ENCODE assay signal across 22 cellular contexts in genomic region chr5:16866220-16866619, GRCh38.
DNase-seq lines count a peak whose midpoint lies in the region; ATAC-seq and TF ChIP-seq lines count a peak whose summit lies in the region.
"Had no signal": no experiment of that assay in that cellular context is flagged by ENCODE, and none has a peak within 500 bp of the region (broad histone marks: within the 10 kb centered on the region; RNA-seq: fewer than 3 reads in every experiment).

No MANE protein-coding gene starts in this region.

- H3K9ac ChIP-seq in SK-N-MC (ENCODE audit: insufficient read length) = no peak overlapping the region

- TF ChIP-seq POLR2A in tibial nerve (IDR thresholded peaks at IDR 0.05) = no peak

- DNase-seq in NCI-H82 (lab: John Stamatoyannopoulos, UW) (peak; percentile 8), NCI-H82 treated with DMSO at 0.1 percent for 48 hours (lab: John Stamatoyannopoulos, UW; ENCODE audit: unreplicated experiment) (no peak), SK-N-MC (ENCODE audit: low read depth, low spot score) (no peak), ascending aorta (ENCODE audit: low spot score in 2 of 2) (no peak), left lobe of liver (ENCODE audit: low spot score) (no peak), tibial nerve (ENCODE audit: low spot score in 2 of 2) (no peak)
- DNase-seq: ACHN; activated CD4-positive, alpha-beta T cell treated with anti-CD3 and anti-CD28 coated beads, Interleukin-2, amount 10 ng/mL, durations not matched to agents 24 days and 14 days; activated naive CD8-positive, alpha-beta T cell treated with anti-CD3 and anti-CD28 coated beads for 36 hours; heart right ventricle; left ventricle myocardium superior; MM.1S; nucleus accumbens; right cardiac atrium; Right ventricle myocardium superior; stimulated activated CD4-positive, alpha-beta T cell treated with anti-CD3 and anti-CD28 coated beads, Interleukin-15, amount 100 ng/mL, for 24 hours; T-helper 1 cell; uterus had no signal

- ATAC-seq in left lobe of liver (no peak), GM19455 (IDR thresholded peaks at IDR 0.05; ENCODE audit: unreplicated experiment) (no peak)
- ATAC-seq: activated T-helper 17 cell treated with anti-CD3 and anti-CD28 coated beads, Interleukin-2, amount 50 U/mL, for 72 hours; K562 had no signal

- WGBS in mesodermal cell (ENCODE audit: insufficient coverage in 2 of 2), 2 experiments = 87 to 93% methylated on average over 6 to 7 of the region's 7 CpGs
- 86 to 89% methylated on average over 7 of the region's 7 CpGs for WGBS in tibial nerve, 2 donors

- H3K4me3 ChIP-seq in SK-N-MC = no peak overlapping the region
- no peak overlapping the region for H3K4me3 ChIP-seq in mesodermal cell (ENCODE audit: extremely low read depth, insufficient read depth, low read length, poor library complexity, severe bottlenecking)
- H3K4me3 ChIP-seq in ascending aorta = no peak overlapping the region
- H3K4me3 ChIP-seq in tibial nerve = no peak overlapping the region
- H3K4me3 ChIP-seq: heart right ventricle, K562, uterus had no signal

- H3K27me3 ChIP-seq in ascending aorta = no peaks in the 10 kb centered on the region
- H3K27me3 ChIP-seq in tibial nerve = peaks cover 0 to 2% of the 10 kb centered on the region in 2 donors
- H3K27me3 ChIP-seq: heart right ventricle, uterus had no signal

- H3K27ac ChIP-seq in SK-N-MC = peak overlapping the region; percentile 29
- H3K27ac ChIP-seq in mesodermal cell (ENCODE audit: low read depth, low read length, severe bottlenecking) = peak overlapping the region; percentile 41
- H3K27ac ChIP-seq in ascending aorta = peak overlapping the region in 1 of 2 donors; percentile 55
- no peak overlapping the region for H3K27ac ChIP-seq in tibial nerve
- H3K27ac ChIP-seq: heart right ventricle, uterus had no signal

- peaks cover 81% of the 10 kb centered on the region for H3K36me3 ChIP-seq in SK-N-MC (ENCODE audit: insufficient read depth, low read length)
- peaks cover 75% of the 10 kb centered on the region for H3K36me3 ChIP-seq in mesodermal cell (ENCODE audit: control insufficient read depth, insufficient read depth, low read length)
- no peaks in the 10 kb centered on the region for H3K36me3 ChIP-seq in ascending aorta
- no peaks in the 10 kb centered on the region for H3K36me3 ChIP-seq in tibial nerve
- H3K36me3 ChIP-seq: heart right ventricle, uterus had no signal

- no peak for TF ChIP-seq EP300 in tibial nerve (IDR thresholded peaks at IDR 0.05)

- intact Hi-C loops in ascending aorta (cut with DNase I) = no loop called here

- TF ChIP-seq CTCF in ascending aorta (IDR thresholded peaks at IDR 0.05) (no peak), tibial nerve (IDR thresholded peaks at IDR 0.05) (no peak)

- H3K9me3 ChIP-seq in SK-N-MC (ENCODE audit: low read depth, low read length) (no peaks in the 10 kb centered on the region), mesodermal cell (ENCODE audit: control insufficient read depth, low read length) (no peaks in the 10 kb centered on the region), ascending aorta (no peaks in the 10 kb centered on the region), tibial nerve (no peaks in the 10 kb centered on the region)
- H3K9me3 ChIP-seq: heart right ventricle, uterus had no signal

- peaks cover 49% of the 10 kb centered on the region for H3K4me1 ChIP-seq in mesodermal cell (ENCODE audit: control insufficient read depth, insufficient read depth, low read length, poor library complexity, severe bottlenecking)
- peaks cover 1 to 7% of the 10 kb centered on the region in 2 donors for H3K4me1 ChIP-seq in ascending aorta
- peaks cover 0 to 24% (median 2%) of the 10 kb centered on the region in 4 donors for H3K4me1 ChIP-seq in tibial nerve

Comparison
In these comparisons a context has a peak if more than half of its experiments do, and no peak if none do; other contexts are left out.
1. H3K27ac ChIP-seq: peak in SK-N-MC (single experiment) and mesodermal cell (single experiment); none in tibial nerve (0 of 4).